Comparison of ENCODE assay signal across 9 cellular contexts in genomic region chr9:2559212-2560152, GRCh38.
DNase-seq lines count a peak whose midpoint lies in the region; ATAC-seq and TF ChIP-seq lines count a peak whose summit lies in the region.
"Had no signal": no experiment of that assay in that cellular context is flagged by ENCODE, and none has a peak within 500 bp of the region (broad histone marks: within the 10 kb centered on the region; RNA-seq: fewer than 3 reads in every experiment).

No MANE protein-coding gene starts in this region.

- peak overlapping the region in 3 of 5 donors; percentile 59 to 70 (median 62) for H3K27ac ChIP-seq in adrenal gland

- no peaks in the 10 kb centered on the region for H3K36me3 ChIP-seq in adrenal gland (replicated peaks in 1 of 2)

- peak in 1 of 2 donors; percentile 30 for TF ChIP-seq POLR2A in adrenal gland (IDR thresholded peaks at IDR 0.05)

- WGBS in adrenal gland, 4 donors, result 45 to 56% (median 53%) methylated on average over 5 of the region's 5 CpGs

- no peak overlapping the region for H3K4me3 Mint-ChIP-seq in activated T-cell treated with anti-CD3 and anti-CD28 coated beads, Interleukin-2, amount 50 U/mL, for 24 hours

- H3K4me1 ChIP-seq in adrenal gland (replicated peaks in 1 of 2), result peaks cover 6 to 15% of the 10 kb centered on the region in 2 donors

- intact Hi-C loops in adrenal gland (cut with DNase I), result no loop called here
- intact Hi-C loops in left cardiac atrium (cut with DNase I), result no loop called here

- H3K27me3 ChIP-seq in adrenal gland, result no peaks in the 10 kb centered on the region

- ATAC-seq in left cardiac atrium, result peak; percentile 98 to 100
- no peak for ATAC-seq in HG03159 (IDR thresholded peaks at IDR 0.05; ENCODE audit: unreplicated experiment)
- ATAC-seq: Panc1 had no signal

- H3K4me3 ChIP-seq in adrenal gland (no peak overlapping the region), skeletal muscle cell (ENCODE audit: low read depth, low read length) (no peak overlapping the region)

- no peaks in the 10 kb centered on the region for H3K27me3 Mint-ChIP-seq in activated T-cell treated with anti-CD3 and anti-CD28 coated beads, Interleukin-2, amount 50 U/mL, for 24 hours

- H3K36me3 Mint-ChIP-seq in activated T-cell treated with anti-CD3 and anti-CD28 coated beads, Interleukin-2, amount 50 U/mL, for 24 hours (ENCODE audit: low read depth), result no peaks in the 10 kb centered on the region

- no peaks in the 10 kb centered on the region for H3K4me1 Mint-ChIP-seq in activated T-cell treated with anti-CD3 and anti-CD28 coated beads, Interleukin-2, amount 50 U/mL, for 24 hours (ENCODE audit: low read depth)

- TF ChIP-seq CTCF in adrenal gland (IDR thresholded peaks at IDR 0.05), result peak in 2 of 6 experiments; percentile 18 to 39

- H3K9me3 Mint-ChIP-seq in activated T-cell treated with anti-CD3 and anti-CD28 coated beads, Interleukin-2, amount 50 U/mL, for 24 hours, result peaks cover 6% of the 10 kb centered on the region

- H3K27ac Mint-ChIP-seq in activated T-cell treated with anti-CD3 and anti-CD28 coated beads, Interleukin-2, amount 50 U/mL, for 24 hours, result no peak overlapping the region

- peak; percentile 77 for DNase-seq in GM04504 (ENCODE audit: low read depth)
- peak; percentile 80 to 94 (median 92) for DNase-seq in adrenal gland
- peak; percentile 89 for DNase-seq in left cardiac atrium
- peak; percentile 84 for DNase-seq in skeletal muscle cell (ENCODE audit: low read depth)
- DNase-seq in NCI-H774 (lab: John Stamatoyannopoulos, UW), result no peak
- DNase-seq in activated CD4-positive, alpha-beta T cell treated with anti-CD3 and anti-CD28 coated beads, Interleukin-2, amount 50 U/mL, for 1 hour, result no peak
- no peak for DNase-seq in activated T-cell treated with anti-CD3 and anti-CD28 coated beads, Interleukin-2, amount 50 U/mL, for 24 hours

- H3K9me3 ChIP-seq in adrenal gland (replicated peaks in 1 of 3), result no peaks in the 10 kb centered on the region

Comparison
In these comparisons a context has a peak if more than half of its experiments do, and no peak if none do; other contexts are left out.
1. DNase-seq: peak in GM04504 (single experiment), adrenal gland (7 of 7), left cardiac atrium (single experiment) and skeletal muscle cell (single experiment); none in NCI-H774 (single experiment), activated CD4-positive, alpha-beta T cell treated with anti-CD3 and anti-CD28 coated beads, Interleukin-2, amount 50 U/mL, for 1 hour (single experiment) and activated T-cell treated with anti-CD3 and anti-CD28 coated beads, Interleukin-2, amount 50 U/mL, for 24 hours (single experiment).